Comparison of ENCODE assay signal across 2 cellular contexts in the genomic region with DNA sequence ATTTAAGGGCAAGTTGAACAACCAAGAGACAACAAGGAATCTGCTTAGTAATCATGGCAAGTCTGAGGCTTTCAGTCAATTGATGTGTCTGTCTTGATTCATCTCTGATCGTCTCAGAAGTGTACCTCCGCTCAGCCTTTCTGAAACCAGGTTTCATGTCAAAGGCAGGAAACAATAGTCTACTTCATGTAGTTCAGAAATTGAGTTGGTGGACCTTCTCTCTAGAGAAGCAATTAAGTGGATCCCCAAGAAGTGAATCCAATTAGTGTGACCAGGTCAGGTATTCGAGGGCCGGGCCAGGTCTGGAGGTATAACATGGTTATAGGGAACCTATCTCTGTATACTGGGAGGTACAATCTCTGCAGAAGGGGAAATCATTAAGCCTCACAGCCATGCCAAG.
TF ChIP-seq lines count a peak whose summit lies in the region.

No MANE protein-coding gene starts in this region.

TF ChIP-seq in GM12891, 5 proteins besides CTCF, POLR2A, EP300 and RAD21 (continued from another document):
- TF ChIP-seq TAF1 (IDR thresholded peaks at IDR 0.05; ENCODE audit: low read depth, low read length), result 0 out of 2 replicates have a peak, but pooled peaks have one; percentile 33

TF ChIP-seq in HepG2, 621 proteins besides CTCF, POLR2A, EP300 and RAD21 (continued from another document):
- TF ChIP-seq, protein P1, sequence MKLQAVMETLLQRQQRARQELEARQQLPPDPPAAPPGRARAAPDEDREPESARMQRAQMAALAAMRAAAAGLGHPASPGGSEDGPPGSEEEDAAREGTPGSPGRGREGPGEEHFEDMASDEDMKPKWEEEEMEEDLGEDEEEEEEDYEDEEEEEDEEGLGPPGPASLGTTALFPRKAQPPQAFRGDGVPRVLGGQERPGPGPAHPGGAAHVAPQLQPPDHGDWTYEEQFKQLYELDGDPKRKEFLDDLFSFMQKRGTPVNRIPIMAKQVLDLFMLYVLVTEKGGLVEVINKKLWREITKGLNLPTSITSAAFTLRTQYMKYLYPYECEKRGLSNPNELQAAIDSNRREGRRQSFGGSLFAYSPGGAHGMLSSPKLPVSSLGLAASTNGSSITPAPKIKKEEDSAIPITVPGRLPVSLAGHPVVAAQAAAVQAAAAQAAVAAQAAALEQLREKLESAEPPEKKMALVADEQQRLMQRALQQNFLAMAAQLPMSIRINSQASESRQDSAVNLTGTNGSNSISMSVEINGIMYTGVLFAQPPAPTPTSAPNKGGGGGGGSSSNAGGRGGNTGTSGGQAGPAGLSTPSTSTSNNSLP (IDR thresholded peaks at IDR 0.05; ENCODE audit: low read depth, low read length), result no peak
- TF ChIP-seq RFXANK (CRISPR knock-in tag; IDR thresholded peaks at IDR 0.05) (no peak), TCF12 (IDR thresholded peaks at IDR 0.05) (no peak), TCF12 (CRISPR knock-in tag; IDR thresholded peaks at IDR 0.05) (no peak), FOXC1 (CRISPR knock-in tag; IDR thresholded peaks at IDR 0.05; ENCODE audit: borderline replicate concordance) (no peak), PHF5A (CRISPR knock-in tag; IDR thresholded peaks at IDR 0.05; ENCODE audit: low read depth, unreplicated experiment) (no peak), ZNF607 (CRISPR knock-in tag; IDR thresholded peaks at IDR 0.05; ENCODE audit: borderline replicate concordance) (no peak), CBFB (CRISPR knock-in tag; IDR thresholded peaks at IDR 0.05) (no peak), FOSL1 (CRISPR knock-in tag; IDR thresholded peaks at IDR 0.05; ENCODE audit: borderline replicate concordance) (no peak), MEIS1 (CRISPR knock-in tag; IDR thresholded peaks at IDR 0.05; ENCODE audit: borderline replicate concordance) (no peak), PCBP1 (IDR thresholded peaks at IDR 0.05; ENCODE audit: borderline replicate concordance, low read depth, low read length) (no peak), ZNF44 (CRISPR knock-in tag; IDR thresholded peaks at IDR 0.05) (no peak), ZBTB21 (CRISPR knock-in tag; IDR thresholded peaks at IDR 0.05) (no peak)
- TF ChIP-seq, protein P2, sequence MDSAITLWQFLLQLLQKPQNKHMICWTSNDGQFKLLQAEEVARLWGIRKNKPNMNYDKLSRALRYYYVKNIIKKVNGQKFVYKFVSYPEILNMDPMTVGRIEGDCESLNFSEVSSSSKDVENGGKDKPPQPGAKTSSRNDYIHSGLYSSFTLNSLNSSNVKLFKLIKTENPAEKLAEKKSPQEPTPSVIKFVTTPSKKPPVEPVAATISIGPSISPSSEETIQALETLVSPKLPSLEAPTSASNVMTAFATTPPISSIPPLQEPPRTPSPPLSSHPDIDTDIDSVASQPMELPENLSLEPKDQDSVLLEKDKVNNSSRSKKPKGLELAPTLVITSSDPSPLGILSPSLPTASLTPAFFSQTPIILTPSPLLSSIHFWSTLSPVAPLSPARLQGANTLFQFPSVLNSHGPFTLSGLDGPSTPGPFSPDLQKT (CRISPR knock-in tag; IDR thresholded peaks at IDR 0.05; ENCODE audit: borderline replicate concordance), result no peak
- TF ChIP-seq, protein P3, sequence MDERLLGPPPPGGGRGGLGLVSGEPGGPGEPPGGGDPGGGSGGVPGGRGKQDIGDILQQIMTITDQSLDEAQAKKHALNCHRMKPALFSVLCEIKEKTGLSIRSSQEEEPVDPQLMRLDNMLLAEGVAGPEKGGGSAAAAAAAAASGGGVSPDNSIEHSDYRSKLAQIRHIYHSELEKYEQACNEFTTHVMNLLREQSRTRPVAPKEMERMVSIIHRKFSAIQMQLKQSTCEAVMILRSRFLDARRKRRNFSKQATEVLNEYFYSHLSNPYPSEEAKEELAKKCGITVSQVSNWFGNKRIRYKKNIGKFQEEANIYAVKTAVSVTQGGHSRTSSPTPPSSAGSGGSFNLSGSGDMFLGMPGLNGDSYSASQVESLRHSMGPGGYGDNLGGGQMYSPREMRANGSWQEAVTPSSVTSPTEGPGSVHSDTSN (CRISPR knock-in tag; IDR thresholded peaks at IDR 0.05), result no peak
